Comparison of ENCODE assay signal across 1 cellular context in the genomic region with DNA sequence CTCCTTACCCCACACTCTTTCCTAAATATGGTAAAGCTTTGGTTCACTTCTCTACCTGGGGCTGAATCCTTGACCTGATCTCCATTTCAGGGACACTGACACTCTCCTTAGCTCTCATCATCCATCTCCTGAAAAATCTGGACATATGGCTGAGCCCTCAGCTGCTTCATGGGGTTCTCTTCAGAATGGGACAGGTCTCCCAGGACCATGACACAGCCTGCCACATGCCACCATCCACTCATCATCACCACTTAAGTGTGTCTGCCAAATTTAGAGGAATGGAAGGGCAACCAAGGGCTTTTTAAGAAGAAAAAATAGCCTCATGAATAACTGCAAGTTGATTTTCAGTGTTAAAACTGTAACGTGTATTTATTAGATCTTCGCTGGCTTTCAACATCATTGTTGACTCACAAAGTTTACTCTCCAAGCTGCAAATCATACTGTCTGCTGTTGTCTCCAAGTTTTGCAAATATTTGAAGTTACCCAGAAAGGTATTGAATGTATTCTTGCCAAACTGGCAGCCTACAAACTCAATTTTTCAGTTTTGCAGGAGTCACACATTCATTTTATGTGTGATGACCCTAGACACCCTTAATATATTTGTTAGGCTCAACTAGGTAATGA.
TF ChIP-seq lines count a peak whose summit lies in the region.

No MANE protein-coding gene starts in this region.

TF ChIP-seq in HepG2, 621 proteins besides CTCF, POLR2A, EP300 and RAD21 (continued from another document and continues in another):
- TF ChIP-seq, protein P1, sequence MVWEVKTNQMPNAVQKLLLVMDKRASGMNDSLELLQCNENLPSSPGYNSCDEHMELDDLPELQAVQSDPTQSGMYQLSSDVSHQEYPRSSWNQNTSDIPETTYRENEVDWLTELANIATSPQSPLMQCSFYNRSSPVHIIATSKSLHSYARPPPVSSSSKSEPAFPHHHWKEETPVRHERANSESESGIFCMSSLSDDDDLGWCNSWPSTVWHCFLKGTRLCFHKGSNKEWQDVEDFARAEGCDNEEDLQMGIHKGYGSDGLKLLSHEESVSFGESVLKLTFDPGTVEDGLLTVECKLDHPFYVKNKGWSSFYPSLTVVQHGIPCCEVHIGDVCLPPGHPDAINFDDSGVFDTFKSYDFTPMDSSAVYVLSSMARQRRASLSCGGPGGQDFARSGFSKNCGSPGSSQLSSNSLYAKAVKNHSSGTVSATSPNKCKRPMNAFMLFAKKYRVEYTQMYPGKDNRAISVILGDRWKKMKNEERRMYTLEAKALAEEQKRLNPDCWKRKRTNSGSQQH (CRISPR knock-in tag; IDR thresholded peaks at IDR 0.05; ENCODE audit: low read depth) = no peak
- TF ChIP-seq, protein P2, sequence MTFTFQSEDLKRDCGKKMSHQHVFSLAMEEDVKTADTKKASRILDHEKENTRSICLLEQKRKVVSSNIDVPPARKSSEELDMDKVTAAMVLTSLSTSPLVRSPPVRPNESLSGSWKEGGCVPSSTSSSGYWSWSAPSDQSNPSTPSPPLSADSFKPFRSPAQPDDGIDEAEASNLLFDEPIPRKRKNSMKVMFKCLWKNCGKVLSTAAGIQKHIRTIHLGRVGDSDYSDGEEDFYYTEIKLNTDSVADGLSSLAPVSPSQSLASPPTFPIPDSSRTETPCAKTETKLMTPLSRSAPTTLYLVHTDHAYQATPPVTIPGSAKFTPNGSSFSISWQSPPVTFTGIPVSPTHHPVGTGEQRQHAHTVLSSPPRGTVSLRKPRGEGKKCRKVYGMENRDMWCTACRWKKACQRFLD (CRISPR knock-in tag; IDR thresholded peaks at IDR 0.05; ENCODE audit: borderline replicate concordance) = no peak
- TF ChIP-seq ZNF432 (CRISPR knock-in tag; IDR thresholded peaks at IDR 0.05; ENCODE audit: borderline replicate concordance) = no peak
- TF ChIP-seq PAWR (CRISPR knock-in tag; IDR thresholded peaks at IDR 0.05; ENCODE audit: borderline replicate concordance) = no peak
- no peak for TF ChIP-seq BORCS8-MEF2B (CRISPR knock-in tag; IDR thresholded peaks at IDR 0.05)
- TF ChIP-seq ZSCAN30 (CRISPR knock-in tag; IDR thresholded peaks at IDR 0.05) = no peak
- TF ChIP-seq NFIC (IDR thresholded peaks at IDR 0.05; ENCODE audit: low read length) = peak; percentile 65; the same call in 1 of the 2 replicates
- no peak for TF ChIP-seq MEIS1 (CRISPR knock-in tag; IDR thresholded peaks at IDR 0.05; ENCODE audit: borderline replicate concordance)
- TF ChIP-seq, protein P3, sequence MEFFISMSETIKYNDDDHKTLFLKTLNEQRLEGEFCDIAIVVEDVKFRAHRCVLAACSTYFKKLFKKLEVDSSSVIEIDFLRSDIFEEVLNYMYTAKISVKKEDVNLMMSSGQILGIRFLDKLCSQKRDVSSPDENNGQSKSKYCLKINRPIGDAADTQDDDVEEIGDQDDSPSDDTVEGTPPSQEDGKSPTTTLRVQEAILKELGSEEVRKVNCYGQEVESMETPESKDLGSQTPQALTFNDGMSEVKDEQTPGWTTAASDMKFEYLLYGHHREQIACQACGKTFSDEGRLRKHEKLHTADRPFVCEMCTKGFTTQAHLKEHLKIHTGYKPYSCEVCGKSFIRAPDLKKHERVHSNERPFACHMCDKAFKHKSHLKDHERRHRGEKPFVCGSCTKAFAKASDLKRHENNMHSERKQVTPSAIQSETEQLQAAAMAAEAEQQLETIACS (CRISPR knock-in tag; IDR thresholded peaks at IDR 0.05) = no peak
- TF ChIP-seq YY1 (IDR thresholded peaks at IDR 0.05; ENCODE audit: insufficient read depth, insufficient replicate concordance, low read depth, low read length) = no peak
- no peak for TF ChIP-seq ZNF121 (CRISPR knock-in tag; IDR thresholded peaks at IDR 0.05)
- no peak for TF ChIP-seq GABPA (IDR thresholded peaks at IDR 0.05; ENCODE audit: low read depth, low read length)
- no peak for TF ChIP-seq GABPA (CRISPR knock-in tag; IDR thresholded peaks at IDR 0.05; ENCODE audit: low read depth)
- peak; percentile 37; the same call in 1 of the 2 replicates for TF ChIP-seq NR2F6 (IDR thresholded peaks at IDR 0.05)
- no peak; the same call in 1 of the 2 replicates for TF ChIP-seq NR2F6 (CRISPR knock-in tag; IDR thresholded peaks at IDR 0.05)
- TF ChIP-seq, protein P4, sequence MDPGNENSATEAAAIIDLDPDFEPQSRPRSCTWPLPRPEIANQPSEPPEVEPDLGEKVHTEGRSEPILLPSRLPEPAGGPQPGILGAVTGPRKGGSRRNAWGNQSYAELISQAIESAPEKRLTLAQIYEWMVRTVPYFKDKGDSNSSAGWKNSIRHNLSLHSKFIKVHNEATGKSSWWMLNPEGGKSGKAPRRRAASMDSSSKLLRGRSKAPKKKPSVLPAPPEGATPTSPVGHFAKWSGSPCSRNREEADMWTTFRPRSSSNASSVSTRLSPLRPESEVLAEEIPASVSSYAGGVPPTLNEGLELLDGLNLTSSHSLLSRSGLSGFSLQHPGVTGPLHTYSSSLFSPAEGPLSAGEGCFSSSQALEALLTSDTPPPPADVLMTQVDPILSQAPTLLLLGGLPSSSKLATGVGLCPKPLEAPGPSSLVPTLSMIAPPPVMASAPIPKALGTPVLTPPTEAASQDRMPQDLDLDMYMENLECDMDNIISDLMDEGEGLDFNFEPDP (CRISPR knock-in tag; conservative IDR thresholded peaks at IDR 0.05) = no peak
- TF ChIP-seq, protein P5, sequence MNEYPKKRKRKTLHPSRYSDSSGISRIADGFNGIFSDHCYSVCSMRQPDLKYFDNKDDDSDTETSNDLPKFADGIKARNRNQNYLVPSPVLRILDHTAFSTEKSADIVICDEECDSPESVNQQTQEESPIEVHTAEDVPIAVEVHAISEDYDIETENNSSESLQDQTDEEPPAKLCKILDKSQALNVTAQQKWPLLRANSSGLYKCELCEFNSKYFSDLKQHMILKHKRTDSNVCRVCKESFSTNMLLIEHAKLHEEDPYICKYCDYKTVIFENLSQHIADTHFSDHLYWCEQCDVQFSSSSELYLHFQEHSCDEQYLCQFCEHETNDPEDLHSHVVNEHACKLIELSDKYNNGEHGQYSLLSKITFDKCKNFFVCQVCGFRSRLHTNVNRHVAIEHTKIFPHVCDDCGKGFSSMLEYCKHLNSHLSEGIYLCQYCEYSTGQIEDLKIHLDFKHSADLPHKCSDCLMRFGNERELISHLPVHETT (CRISPR knock-in tag; conservative IDR thresholded peaks at IDR 0.05) = no peak
- TF ChIP-seq SALL1 (CRISPR knock-in tag; IDR thresholded peaks at IDR 0.05) = peak; percentile 63
- TF ChIP-seq TCF7 (IDR thresholded peaks at IDR 0.05; ENCODE audit: low read depth) = peak; percentile 53
- TF ChIP-seq ASH2L (IDR thresholded peaks at IDR 0.05; ENCODE audit: insufficient read length, low read depth, low read length) = peak; percentile 44
- TF ChIP-seq, protein P6, sequence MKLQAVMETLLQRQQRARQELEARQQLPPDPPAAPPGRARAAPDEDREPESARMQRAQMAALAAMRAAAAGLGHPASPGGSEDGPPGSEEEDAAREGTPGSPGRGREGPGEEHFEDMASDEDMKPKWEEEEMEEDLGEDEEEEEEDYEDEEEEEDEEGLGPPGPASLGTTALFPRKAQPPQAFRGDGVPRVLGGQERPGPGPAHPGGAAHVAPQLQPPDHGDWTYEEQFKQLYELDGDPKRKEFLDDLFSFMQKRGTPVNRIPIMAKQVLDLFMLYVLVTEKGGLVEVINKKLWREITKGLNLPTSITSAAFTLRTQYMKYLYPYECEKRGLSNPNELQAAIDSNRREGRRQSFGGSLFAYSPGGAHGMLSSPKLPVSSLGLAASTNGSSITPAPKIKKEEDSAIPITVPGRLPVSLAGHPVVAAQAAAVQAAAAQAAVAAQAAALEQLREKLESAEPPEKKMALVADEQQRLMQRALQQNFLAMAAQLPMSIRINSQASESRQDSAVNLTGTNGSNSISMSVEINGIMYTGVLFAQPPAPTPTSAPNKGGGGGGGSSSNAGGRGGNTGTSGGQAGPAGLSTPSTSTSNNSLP (IDR thresholded peaks at IDR 0.05; ENCODE audit: low read depth, low read length) = 0 out of 2 replicates have a peak, but pooled peaks have one; percentile 16
- peak; percentile 56; the same call in 1 of the 2 replicates for TF ChIP-seq MIER3 (CRISPR knock-in tag; IDR thresholded peaks at IDR 0.05; ENCODE audit: borderline replicate concordance)
- TF ChIP-seq TGIF2 (CRISPR knock-in tag; IDR thresholded peaks at IDR 0.05) = 0 out of 2 replicates have a peak, but pooled peaks have one; percentile 22
- TF ChIP-seq FOXO1 (CRISPR knock-in tag; IDR thresholded peaks at IDR 0.05) = 0 out of 2 replicates have a peak, but pooled peaks have one; percentile 54
- no peak for TF ChIP-seq NR1H2 (CRISPR knock-in tag; IDR thresholded peaks at IDR 0.05; ENCODE audit: borderline replicate concordance, low read depth)
- TF ChIP-seq ZNF567 (CRISPR knock-in tag; IDR thresholded peaks at IDR 0.05; ENCODE audit: borderline replicate concordance) = no peak
- TF ChIP-seq NFATC3 (CRISPR knock-in tag; IDR thresholded peaks at IDR 0.05) = no peak
- TF ChIP-seq, protein P7, sequence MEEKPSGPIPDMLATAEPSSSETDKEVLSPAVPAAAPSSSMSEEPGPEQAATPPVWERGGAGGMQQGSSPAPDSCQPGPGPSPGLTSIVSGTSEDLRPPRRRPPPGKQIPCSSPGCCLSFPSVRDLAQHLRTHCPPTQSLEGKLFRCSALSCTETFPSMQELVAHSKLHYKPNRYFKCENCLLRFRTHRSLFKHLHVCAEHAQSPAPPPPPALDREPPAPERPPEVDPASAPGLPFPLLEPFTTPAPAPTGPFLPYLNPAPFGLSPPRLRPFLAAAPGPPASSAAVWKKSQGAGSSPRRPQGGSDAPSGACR (CRISPR knock-in tag; IDR thresholded peaks at IDR 0.05) = no peak
- TF ChIP-seq, protein P8, sequence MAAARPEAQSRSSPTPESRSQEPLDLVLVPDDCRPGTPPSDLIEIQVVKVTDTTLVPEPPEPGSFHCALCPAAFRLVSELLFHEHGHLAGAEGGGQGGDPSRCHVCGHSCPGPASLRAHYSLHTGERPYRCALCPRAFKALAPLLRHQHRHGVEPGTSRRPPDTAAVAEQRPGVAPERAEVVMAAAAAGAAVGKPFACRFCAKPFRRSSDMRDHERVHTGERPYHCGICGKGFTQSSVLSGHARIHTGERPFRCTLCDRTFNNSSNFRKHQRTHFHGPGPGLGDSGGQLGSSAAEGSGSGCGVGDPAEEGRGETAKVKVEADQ (CRISPR knock-in tag; IDR thresholded peaks at IDR 0.05; ENCODE audit: borderline replicate concordance) = no peak
- TF ChIP-seq ZNF317 (CRISPR knock-in tag; IDR thresholded peaks at IDR 0.05) = 0 out of 2 replicates have a peak, but pooled peaks have one; percentile 38
- TF ChIP-seq NFE2L2 (IDR thresholded peaks at IDR 0.05; ENCODE audit: low read length) = no peak
- TF ChIP-seq SOX6 (IDR thresholded peaks at IDR 0.05) = no peak
- TF ChIP-seq SOX6 (CRISPR knock-in tag; IDR thresholded peaks at IDR 0.05) = peak; percentile 90
- no peak for TF ChIP-seq ZNF790 (CRISPR knock-in tag; IDR thresholded peaks at IDR 0.05; ENCODE audit: borderline replicate concordance)
- no peak for TF ChIP-seq ZFP36L2 (CRISPR knock-in tag; IDR thresholded peaks at IDR 0.05)
- no peak for TF ChIP-seq ZNF775 (CRISPR knock-in tag; IDR thresholded peaks at IDR 0.05; ENCODE audit: borderline replicate concordance)
- TF ChIP-seq, protein P9, sequence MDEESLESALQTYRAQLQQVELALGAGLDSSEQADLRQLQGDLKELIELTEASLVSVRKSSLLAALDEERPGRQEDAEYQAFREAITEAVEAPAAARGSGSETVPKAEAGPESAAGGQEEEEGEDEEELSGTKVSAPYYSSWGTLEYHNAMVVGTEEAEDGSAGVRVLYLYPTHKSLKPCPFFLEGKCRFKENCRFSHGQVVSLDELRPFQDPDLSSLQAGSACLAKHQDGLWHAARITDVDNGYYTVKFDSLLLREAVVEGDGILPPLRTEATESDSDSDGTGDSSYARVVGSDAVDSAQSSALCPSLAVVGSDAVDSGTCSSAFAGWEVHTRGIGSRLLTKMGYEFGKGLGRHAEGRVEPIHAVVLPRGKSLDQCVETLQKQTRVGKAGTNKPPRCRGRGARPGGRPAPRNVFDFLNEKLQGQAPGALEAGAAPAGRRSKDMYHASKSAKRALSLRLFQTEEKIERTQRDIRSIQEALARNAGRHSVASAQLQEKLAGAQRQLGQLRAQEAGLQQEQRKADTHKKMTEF (CRISPR knock-in tag; IDR thresholded peaks at IDR 0.05) = peak; percentile 67
- no peak for TF ChIP-seq ZNF383 (CRISPR knock-in tag; IDR thresholded peaks at IDR 0.05; ENCODE audit: borderline replicate concordance)
- TF ChIP-seq ZNF780A (CRISPR knock-in tag; IDR thresholded peaks at IDR 0.05) = peak; percentile 51; the same call in 1 of the 2 replicates
- TF ChIP-seq ZNF235 (CRISPR knock-in tag; IDR thresholded peaks at IDR 0.05; ENCODE audit: borderline replicate concordance) = no peak
- TF ChIP-seq CEBPB (IDR thresholded peaks at IDR 0.05; ENCODE audit: borderline replicate concordance, low read depth, low read length) = peak; percentile 3; the same call in 1 of the 2 replicates
- no peak for TF ChIP-seq ZNF207 (IDR thresholded peaks at IDR 0.05; ENCODE audit: borderline replicate concordance)
- TF ChIP-seq, protein P10, sequence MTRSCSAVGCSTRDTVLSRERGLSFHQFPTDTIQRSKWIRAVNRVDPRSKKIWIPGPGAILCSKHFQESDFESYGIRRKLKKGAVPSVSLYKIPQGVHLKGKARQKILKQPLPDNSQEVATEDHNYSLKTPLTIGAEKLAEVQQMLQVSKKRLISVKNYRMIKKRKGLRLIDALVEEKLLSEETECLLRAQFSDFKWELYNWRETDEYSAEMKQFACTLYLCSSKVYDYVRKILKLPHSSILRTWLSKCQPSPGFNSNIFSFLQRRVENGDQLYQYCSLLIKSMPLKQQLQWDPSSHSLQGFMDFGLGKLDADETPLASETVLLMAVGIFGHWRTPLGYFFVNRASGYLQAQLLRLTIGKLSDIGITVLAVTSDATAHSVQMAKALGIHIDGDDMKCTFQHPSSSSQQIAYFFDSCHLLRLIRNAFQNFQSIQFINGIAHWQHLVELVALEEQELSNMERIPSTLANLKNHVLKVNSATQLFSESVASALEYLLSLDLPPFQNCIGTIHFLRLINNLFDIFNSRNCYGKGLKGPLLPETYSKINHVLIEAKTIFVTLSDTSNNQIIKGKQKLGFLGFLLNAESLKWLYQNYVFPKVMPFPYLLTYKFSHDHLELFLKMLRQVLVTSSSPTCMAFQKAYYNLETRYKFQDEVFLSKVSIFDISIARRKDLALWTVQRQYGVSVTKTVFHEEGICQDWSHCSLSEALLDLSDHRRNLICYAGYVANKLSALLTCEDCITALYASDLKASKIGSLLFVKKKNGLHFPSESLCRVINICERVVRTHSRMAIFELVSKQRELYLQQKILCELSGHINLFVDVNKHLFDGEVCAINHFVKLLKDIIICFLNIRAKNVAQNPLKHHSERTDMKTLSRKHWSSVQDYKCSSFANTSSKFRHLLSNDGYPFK (CRISPR knock-in tag; IDR thresholded peaks at IDR 0.05; ENCODE audit: borderline replicate concordance) = no peak
- TF ChIP-seq DR1 (CRISPR knock-in tag; IDR thresholded peaks at IDR 0.05) = no peak
- TF ChIP-seq, protein P11, sequence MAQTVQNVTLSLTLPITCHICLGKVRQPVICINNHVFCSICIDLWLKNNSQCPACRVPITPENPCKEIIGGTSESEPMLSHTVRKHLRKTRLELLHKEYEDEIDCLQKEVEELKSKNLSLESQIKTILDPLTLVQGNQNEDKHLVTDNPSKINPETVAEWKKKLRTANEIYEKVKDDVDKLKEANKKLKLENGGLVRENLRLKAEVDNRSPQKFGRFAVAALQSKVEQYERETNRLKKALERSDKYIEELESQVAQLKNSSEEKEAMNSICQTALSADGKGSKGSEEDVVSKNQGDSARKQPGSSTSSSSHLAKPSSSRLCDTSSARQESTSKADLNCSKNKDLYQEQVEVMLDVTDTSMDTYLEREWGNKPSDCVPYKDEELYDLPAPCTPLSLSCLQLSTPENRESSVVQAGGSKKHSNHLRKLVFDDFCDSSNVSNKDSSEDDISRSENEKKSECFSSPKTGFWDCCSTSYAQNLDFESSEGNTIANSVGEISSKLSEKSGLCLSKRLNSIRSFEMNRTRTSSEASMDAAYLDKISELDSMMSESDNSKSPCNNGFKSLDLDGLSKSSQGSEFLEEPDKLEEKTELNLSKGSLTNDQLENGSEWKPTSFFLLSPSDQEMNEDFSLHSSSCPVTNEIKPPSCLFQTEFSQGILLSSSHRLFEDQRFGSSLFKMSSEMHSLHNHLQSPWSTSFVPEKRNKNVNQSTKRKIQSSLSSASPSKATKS (CRISPR knock-in tag; IDR thresholded peaks at IDR 0.05) = no peak
- TF ChIP-seq ZNF12 (CRISPR knock-in tag; IDR thresholded peaks at IDR 0.05) = 0 out of 2 replicates have a peak, but pooled peaks have one; percentile 52
